25 cellular contexts compared by ENCODE assay signal in genomic region chr20:21389368-21389767, GRCh38.
"Had no signal": no experiment of that assay in that cellular context is flagged by ENCODE, and none has a peak within 500 bp of the region (broad histone marks: within the 10 kb centered on the region; RNA-seq: fewer than 3 reads in every experiment).

No MANE protein-coding gene starts in this region.

- H3K9ac ChIP-seq: SK-N-SH had no signal

- H3K4me3 ChIP-seq: ascending aorta, body of pancreas had no signal

- H3K9me3 ChIP-seq: ascending aorta, body of pancreas, SK-N-SH had no signal

- DNase-seq: activated CD4-positive, alpha-beta T cell treated with anti-CD3 and anti-CD28 coated beads for 48 hours; activated CD4-positive, alpha-beta T cell treated with anti-CD3 and anti-CD28 coated beads, Interleukin-2, amount 50 U/mL, for 4 hours; activated CD4-positive, CD25-positive, alpha-beta regulatory T cell; activated CD8-positive, alpha-beta memory T cell treated with anti-CD3 and anti-CD28 coated beads, Interleukin-2, amount 10 ng/mL, durations not matched to agents 7 days and 5 days; activated CD8-positive, alpha-beta T cell treated with anti-CD3 and anti-CD28 coated beads, Interleukin-2, amount 10 ng/mL, durations not matched to agents 7 days and 5 days; activated effector memory CD4-positive, alpha-beta T cell treated with Interleukin-2 at 50 U/mL for 16 hours; activated naive CD4-positive, alpha-beta T cell; activated T-cell treated with anti-CD3 and anti-CD28 coated beads, Interleukin-2, amount 50 U/mL, for 24 hours; amniotic stem cell; body of pancreas; Karpas-422; MM.1S; NCI-H1105 treated with DMSO at 0.1 percent for 48 hours; NCI-H1436 treated with DMSO at 0.1 percent for 48 hours; NCI-H187; NCI-H2081; NCI-H510A treated with DMSO at 0.1 percent for 48 hours; NCI-H69; NK-92 treated with Interleukin-12 subunit alpha and Interleukin-12 subunit beta, amount 100 ng/mL, for 24 hours; OCI-M1; RPMI8226; SK-N-SH; T-helper 1 cell had no signal

- H3K27ac ChIP-seq: ascending aorta, body of pancreas, VCaP had no signal
